ENCODE assay signal across 2 cellular contexts in genomic region chr2:134839649-134840048, GRCh38.
A peak's percentile ranks its signal among the peaks of the same experiment; 100 is the strongest.
TF ChIP-seq lines count a peak whose summit lies in the region.

No MANE protein-coding gene starts in this region.

TF ChIP-seq in liver, 16 proteins besides CTCF, POLR2A, EP300 and RAD21 (continued from another document):
- TF ChIP-seq REST (IDR thresholded peaks at IDR 0.05) (peak; percentile 92), FOXA1 (IDR thresholded peaks at IDR 0.05) (peak; percentile 99), ZBTB33 (IDR thresholded peaks at IDR 0.05) (peak; percentile 59), ATF3 (IDR thresholded peaks at IDR 0.05) (peak; percentile 56), YY1 (IDR thresholded peaks at IDR 0.05) (peak; percentile 78), EGR1 (IDR thresholded peaks at IDR 0.05; ENCODE audit: low read depth in 2 of 2) (peak in 1 of 2 donors; percentile 40), JUND (IDR thresholded peaks at IDR 0.05) (peak; percentile 58 to 60), HNF4G (IDR thresholded peaks at IDR 0.05) (no peak), HNF4A (conservative IDR thresholded peaks at IDR 0.05) (peak; percentile 68 to 72), MAX (IDR thresholded peaks at IDR 0.05) (peak; percentile 52), FOXA2 (IDR thresholded peaks at IDR 0.05) (peak; percentile 100), GABPA (IDR thresholded peaks at IDR 0.05 in 1 of 2, conservative IDR thresholded peaks at IDR 0.05 in 1 of 2) (no peak), RXRA (IDR thresholded peaks at IDR 0.05) (peak; percentile 83 to 91)
TF ChIP-seq in liver: peak in this region for 13.

TF ChIP-seq in HepG2, 621 proteins besides CTCF, POLR2A, EP300 and RAD21 (continued from another document):
- TF ChIP-seq LBX2 (CRISPR knock-in tag; IDR thresholded peaks at IDR 0.05; ENCODE audit: borderline replicate concordance) (no peak), TGIF2 (CRISPR knock-in tag; IDR thresholded peaks at IDR 0.05) (no peak), ZNF761 (CRISPR knock-in tag; conservative IDR thresholded peaks at IDR 0.05) (no peak), ZBTB33 (CRISPR knock-in tag; IDR thresholded peaks at IDR 0.05) (no peak)
